In genomic region chr12:77337327-77337726, GRCh38 we compare ENCODE assay signal across 14 cellular contexts.
A peak's percentile ranks its signal among the peaks of the same experiment; 100 is the strongest.
DNase-seq lines count a peak whose midpoint lies in the region; ATAC-seq and TF ChIP-seq lines count a peak whose summit lies in the region.
"Had no signal": no experiment of that assay in that cellular context is flagged by ENCODE, and none has a peak within 500 bp of the region (broad histone marks: within the 10 kb centered on the region; RNA-seq: fewer than 3 reads in every experiment).

No MANE protein-coding gene starts in this region.

- H3K9me3 ChIP-seq in breast epithelium: no peaks in the 10 kb centered on the region
- H3K9me3 ChIP-seq: A549 had no signal

- H3K9me3 Mint-ChIP-seq in MCF 10A (ENCODE audit: unreplicated experiment): no peaks in the 10 kb centered on the region

- POLR2A ChIA-PET in MCF 10A (lab: Yijun Ruan, JAX): no interaction called here

- CTCF ChIA-PET in MCF 10A (lab: Yijun Ruan, JAX): interaction anchor here (0.9 kb wide), 1 partner anchor 39 kb away, joined by 3 read pairs; no protein-coding TSS in a partner anchor

- TF ChIP-seq CTCF in MCF 10A (IDR thresholded peaks at IDR 0.05; ENCODE audit: unreplicated experiment): no peak
- TF ChIP-seq CTCF in breast epithelium (IDR thresholded peaks at IDR 0.05): no peak

- no peak overlapping the region for H3K27ac Mint-ChIP-seq in MCF 10A (ENCODE audit: low read depth, unreplicated experiment)
- H3K27ac Mint-ChIP-seq: CD4-positive, CD25-positive, alpha-beta regulatory T cell had no signal

- H3K4me3 ChIP-seq in breast epithelium: no peak overlapping the region
- H3K4me3 ChIP-seq: A549 had no signal

- H3K36me3 Mint-ChIP-seq in MCF 10A (ENCODE audit: insufficient read depth, unreplicated experiment): no peaks in the 10 kb centered on the region
- H3K36me3 Mint-ChIP-seq: CD4-positive, CD25-positive, alpha-beta regulatory T cell had no signal

- no peaks in the 10 kb centered on the region for H3K4me1 ChIP-seq in breast epithelium
- H3K4me1 ChIP-seq: A549 had no signal

- peak; percentile 22 for DNase-seq in MCF 10A (ENCODE audit: unreplicated experiment)
- DNase-seq in breast epithelium (ENCODE audit: low spot score in 2 of 2): no peak
- peak; percentile 69 for DNase-seq in NCI-H69 (lab: John Stamatoyannopoulos, UW)
- DNase-seq in iPS-NIHi7 (ENCODE audit: extremely low spot score): peak; percentile 11
- no peak for DNase-seq in OCI-M1 (lab: John Stamatoyannopoulos, UW)
- DNase-seq in stimulated activated CD4-positive, alpha-beta T cell treated with anti-CD3 and anti-CD28 coated beads, Interleukin-4, amount 100 ng/mL, for 4 hours: no peak
- DNase-seq: CD4-positive, CD25-positive, alpha-beta regulatory T cell; GOT3; NCI-H1105 treated with DMSO at 0.1 percent for 48 hours; NCI-H1930; NCI-H526 treated with DMSO at 0.1 percent for 48 hours had no signal

- no peaks in the 10 kb centered on the region for H3K27me3 ChIP-seq in breast epithelium

- ATAC-seq in HG03520 (IDR thresholded peaks at IDR 0.05; ENCODE audit: unreplicated experiment): no peak
- ATAC-seq: A549 had no signal

- BruUV-seq in MCF 10A (replicated peaks; lab: Mats Ljungman, UMichigan): no TSS peak

- H3K27me3 Mint-ChIP-seq in MCF 10A (ENCODE audit: insufficient read depth, unreplicated experiment): no peaks in the 10 kb centered on the region

- peaks cover 6% of the 10 kb centered on the region for H3K4me1 Mint-ChIP-seq in MCF 10A (ENCODE audit: insufficient read depth, unreplicated experiment)
- H3K4me1 Mint-ChIP-seq: CD4-positive, CD25-positive, alpha-beta regulatory T cell had no signal

- TF ChIP-seq POLR2A in breast epithelium (IDR thresholded peaks at IDR 0.05): no peak

- H3K4me3 Mint-ChIP-seq in MCF 10A (ENCODE audit: unreplicated experiment): no peak overlapping the region
- H3K4me3 Mint-ChIP-seq: CD4-positive, CD25-positive, alpha-beta regulatory T cell had no signal

- H3K36me3 ChIP-seq in breast epithelium: no peaks in the 10 kb centered on the region

- H3K27ac ChIP-seq in breast epithelium: no peak overlapping the region
- H3K27ac ChIP-seq: A549, KMS-11 had no signal

- intact Hi-C loops in MCF 10A (cut with micrococcal nuclease) (no loop called here), breast epithelium (cut with DNase I; ENCODE audit: low total_unique reads) (no loop called here)

Comparison
In these comparisons a context has a peak if more than half of its experiments do, and no peak if none do; other contexts are left out.
1. DNase-seq: peak in MCF 10A (single experiment), NCI-H69 (single experiment) and iPS-NIHi7 (single experiment); none in breast epithelium (0 of 2), OCI-M1 (single experiment) and stimulated activated CD4-positive, alpha-beta T cell treated with anti-CD3 and anti-CD28 coated beads, Interleukin-4, amount 100 ng/mL, for 4 hours (0 of 2).